Comparison of ENCODE assay signal across 1 cellular context in genomic region chr12:33752854-33753253, GRCh38.
TF ChIP-seq lines count a peak whose summit lies in the region.

No MANE protein-coding gene starts in this region.

TF ChIP-seq in WTC11, 78 proteins besides CTCF, POLR2A, EP300 and RAD21 (continued from another document):
- no peak for TF ChIP-seq E2F4 (CRISPR knock-in tag; IDR thresholded peaks at IDR 0.05; ENCODE audit: borderline replicate concordance, low read depth)
TF ChIP-seq in WTC11: peak in this region for 0.
